In the genomic region with DNA sequence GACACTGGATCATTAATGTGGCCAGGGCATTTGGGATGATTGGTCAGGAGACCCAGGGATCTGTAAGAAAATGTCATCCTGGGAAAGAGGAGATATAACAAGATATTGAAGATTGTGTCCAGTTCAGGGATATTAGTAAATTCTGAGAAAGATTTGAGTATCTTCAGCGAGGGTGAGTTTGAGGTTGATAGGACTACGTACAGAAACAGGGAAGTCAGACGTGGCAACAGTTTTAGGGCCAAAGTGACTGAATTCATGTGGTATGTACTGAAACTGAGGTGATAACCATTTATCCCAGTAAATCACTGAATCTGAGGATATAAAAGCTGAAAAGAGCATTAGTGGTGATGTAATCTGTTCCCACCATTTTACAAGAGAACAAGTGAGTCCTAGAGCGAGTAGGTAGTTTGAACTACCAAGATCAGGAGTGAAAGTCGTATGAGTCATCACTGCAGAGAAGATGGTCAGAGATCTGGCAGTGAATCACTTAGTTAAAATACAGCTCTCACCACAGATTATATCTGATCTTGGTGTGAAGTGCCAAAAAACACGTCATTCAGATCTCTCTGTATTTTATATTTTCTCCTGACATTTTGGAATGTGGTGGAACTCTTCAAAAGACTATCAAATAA, we compare ENCODE assay signal across 9 cellular contexts.
DNase-seq lines count a peak whose midpoint lies in the region; ATAC-seq and TF ChIP-seq lines count a peak whose summit lies in the region.
"Had no signal": no experiment of that assay in that cellular context is flagged by ENCODE, and none has a peak within 500 bp of the region (broad histone marks: within the 10 kb centered on the region; RNA-seq: fewer than 3 reads in every experiment).

No MANE protein-coding gene starts in this region.

- peak; percentile 99 for ATAC-seq in GM21528 (IDR thresholded peaks at IDR 0.05; ENCODE audit: low FRiP score, unreplicated experiment)
- peak; percentile 100 for ATAC-seq in HG03575 (IDR thresholded peaks at IDR 0.05; ENCODE audit: extremely low read depth, insufficient number of reproducible peaks, low FRiP score, unreplicated experiment)

- H3K27ac Mint-ChIP-seq in CD14-positive monocyte: no peak overlapping the region

- peaks cover 4 to 5% of the 10 kb centered on the region in 2 donors for H3K36me3 Mint-ChIP-seq in CD14-positive monocyte

- no peaks in the 10 kb centered on the region for H3K27me3 ChIP-seq in GM06990 (replicated peaks; ENCODE audit: control insufficient read depth, insufficient read depth, low read length)

- no peaks in the 10 kb centered on the region for H3K36me3 ChIP-seq in GM06990 (ENCODE audit: control insufficient read depth, insufficient read depth, low read length)

- H3K4me1 Mint-ChIP-seq in CD14-positive monocyte: no peaks in the 10 kb centered on the region

- DNase-seq in GM06990 (ENCODE audit: extremely low read depth, insufficient read length) (peak; percentile 68), astrocyte of the cerebellum (ENCODE audit: low read depth) (peak; percentile 96), myocyte (ENCODE audit: low read depth) (peak; percentile 93), NCI-H146 (lab: John Stamatoyannopoulos, UW) (no peak), CD14-positive monocyte (ENCODE audit: low spot score) (no peak)
- no peak for DNase-seq in stimulated activated CD4-positive, alpha-beta T cell treated with anti-CD3 and anti-CD28 coated beads, Interleukin-12 subunit alpha, Interleukin-12 subunit beta, amount 100 ng/mL, for 4 hours
- DNase-seq: naive B cell had no signal

- intact Hi-C loops in CD14-positive monocyte (cut with micrococcal nuclease): no loop called here

- TF ChIP-seq CTCF in GM06990 (IDR thresholded peaks at IDR 0.05; ENCODE audit: insufficient read depth, low read length, poor library complexity, severe bottlenecking): no peak
- TF ChIP-seq CTCF in astrocyte of the cerebellum (IDR thresholded peaks at IDR 0.05; ENCODE audit: low read depth, low read length, missing control alignments): no peak
- TF ChIP-seq CTCF in CD14-positive monocyte (IDR thresholded peaks at IDR 0.05): no peak

- H3K9me3 Mint-ChIP-seq in CD14-positive monocyte: peaks cover 0 to 10% (median 2%) of the 10 kb centered on the region in 7 donors

- in situ Hi-C loops in astrocyte of the cerebellum (cut with HindIII; ENCODE audit: low sequenced_read_pairs): no loop called here

- H3K4me3 Mint-ChIP-seq in CD14-positive monocyte: no peak overlapping the region
- H3K4me3 Mint-ChIP-seq: naive B cell had no signal

- H3K27me3 Mint-ChIP-seq in CD14-positive monocyte (ENCODE audit: low read depth in 3 of 3): no peaks in the 10 kb centered on the region
- H3K27me3 Mint-ChIP-seq: naive B cell had no signal

- H3K4me3 ChIP-seq in GM06990 (replicated peaks; ENCODE audit: low read depth, low read length): no peak overlapping the region
- no peak overlapping the region for H3K4me3 ChIP-seq in astrocyte of the cerebellum (ENCODE audit: low read depth, low read length)

Comparison
In these comparisons a context has a peak if more than half of its experiments do, and no peak if none do; other contexts are left out.
1. DNase-seq: peak in GM06990 (single experiment), astrocyte of the cerebellum (single experiment) and myocyte (single experiment); none in NCI-H146 (single experiment), stimulated activated CD4-positive, alpha-beta T cell treated with anti-CD3 and anti-CD28 coated beads, Interleukin-12 subunit alpha, Interleukin-12 subunit beta, amount 100 ng/mL, for 4 hours (single experiment) and CD14-positive monocyte (single experiment).